ENCODE assay signal across 17 cellular contexts in the genomic region with DNA sequence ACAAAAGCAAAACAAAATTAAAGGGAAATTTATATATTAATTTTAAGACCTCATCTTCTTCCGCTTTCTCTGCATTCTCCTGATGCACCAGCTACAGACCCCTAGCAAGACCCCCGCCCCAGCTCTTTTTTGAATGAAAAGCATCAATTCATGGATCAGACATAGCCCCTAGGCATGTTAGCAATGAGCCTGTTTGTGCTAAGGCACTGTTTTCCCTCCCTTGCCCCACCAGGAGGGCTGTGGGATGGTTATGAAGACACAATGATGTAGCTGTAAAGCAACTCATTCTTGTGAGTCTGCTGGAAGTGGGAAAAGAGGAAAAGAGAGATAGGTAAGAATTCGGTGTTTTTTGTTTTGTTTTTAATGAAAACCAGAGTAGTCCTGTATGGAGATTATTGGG.
DNase-seq lines count a peak whose midpoint lies in the region; ATAC-seq and TF ChIP-seq lines count a peak whose summit lies in the region.
"Had no signal": no experiment of that assay in that cellular context is flagged by ENCODE, and none has a peak within 500 bp of the region (broad histone marks: within the 10 kb centered on the region; RNA-seq: fewer than 3 reads in every experiment).

No MANE protein-coding gene starts in this region.

- H3K79me2 ChIP-seq in GM23338 (replicated peaks; ENCODE audit: insufficient read depth), result no peaks in the 10 kb centered on the region

- H4K20me1 ChIP-seq in GM23338 (replicated peaks; ENCODE audit: insufficient read depth), result no peaks in the 10 kb centered on the region

- no peak overlapping the region for H3K4me3 Mint-ChIP-seq in GM23338
- no peak overlapping the region for H3K4me3 Mint-ChIP-seq in neural crest cell
- no peak overlapping the region for H3K4me3 Mint-ChIP-seq in T-cell
- H3K4me3 Mint-ChIP-seq: CD4-positive, alpha-beta memory T cell had no signal

- CTCF ChIA-PET in T-cell (lab: Charles Lee), result interaction anchor here in 1 of 2 donors (1.2 kb wide), 1 partner anchor 92 kb away, joined by 3 read pairs; no protein-coding TSS in a partner anchor

- no peak overlapping the region for H2AFZ ChIP-seq in GM23338

- H3K27me3 Mint-ChIP-seq in GM23338 (ENCODE audit: insufficient read depth, low read depth, poor library complexity) (no peaks in the 10 kb centered on the region), neural crest cell (ENCODE audit: low read depth) (no peaks in the 10 kb centered on the region), T-cell (peaks cover 10 to 14% of the 10 kb centered on the region in 2 donors)

- 88% methylated on average over 3 of the region's 3 CpGs for WGBS in prostate gland

- H3K27me3 ChIP-seq in GM23338 (ENCODE audit: insufficient read depth) (no peaks in the 10 kb centered on the region), prostate gland (replicated peaks; ENCODE audit: insufficient read depth) (no peaks in the 10 kb centered on the region)

- intact Hi-C loops in prostate gland (cut with DNase I), result no loop called here

- no peak for TF ChIP-seq POLR2A in prostate gland (IDR thresholded peaks at IDR 0.05)

- DNase-seq in GM23338 (ENCODE audit: low spot score), result no peak
- DNase-seq in ecto neural progenitor cell (ENCODE audit: low spot score), result peak; percentile 32
- peak; percentile 57 for DNase-seq in islet precursor cell
- DNase-seq in neural crest cell (ENCODE audit: low read depth, low spot score), result peak; percentile 14
- no peak for DNase-seq in T-cell
- DNase-seq in prostate gland (ENCODE audit: low spot score), result no peak
- DNase-seq in GM20000 (ENCODE audit: low spot score), result no peak
- DNase-seq: C1 segment of cervical spinal cord; Caco-2; CD4-positive, alpha-beta memory T cell; DMS153; DND-41; GDM1; H7; HCEC 1CT had no signal

- no peaks in the 10 kb centered on the region for H3K9me2 ChIP-seq in GM23338 (ENCODE audit: insufficient read depth)

- H3K27ac Mint-ChIP-seq in GM23338 (no peak overlapping the region), neural crest cell (ENCODE audit: unreplicated experiment) (no peak overlapping the region), T-cell (no peak overlapping the region)
- H3K27ac Mint-ChIP-seq: CD4-positive, alpha-beta memory T cell had no signal

- H3K9me3 Mint-ChIP-seq in GM23338 (no peaks in the 10 kb centered on the region), neural crest cell (no peaks in the 10 kb centered on the region), T-cell (no peaks in the 10 kb centered on the region)
- H3K9me3 Mint-ChIP-seq: CD4-positive, alpha-beta memory T cell had no signal

- H3K27ac ChIP-seq in GM23338 (ENCODE audit: low read depth), result no peak overlapping the region
- no peak overlapping the region for H3K27ac ChIP-seq in prostate gland

- ATAC-seq in GM23338 (peak; percentile 58; the same call in 2 of the 3 replicates), GM19455 (IDR thresholded peaks at IDR 0.05; ENCODE audit: unreplicated experiment) (no peak), T-cell (replicated peaks in 1 of 4) (no peak)
- ATAC-seq: GM12878 had no signal

- H3F3A ChIP-seq in GM23338 (replicated peaks; ENCODE audit: low read depth), result no peaks in the 10 kb centered on the region

- no peak overlapping the region for H3K4me2 ChIP-seq in GM23338

- H3K36me3 ChIP-seq in GM23338 (ENCODE audit: insufficient read depth), result no peaks in the 10 kb centered on the region
- no peaks in the 10 kb centered on the region for H3K36me3 ChIP-seq in prostate gland

- no peak overlapping the region for H3K4me3 ChIP-seq in GM23338
- no peak overlapping the region for H3K4me3 ChIP-seq in prostate gland
- H3K4me3 ChIP-seq: GM12878 had no signal

- H3K4me1 ChIP-seq in GM23338 (ENCODE audit: insufficient read depth), result peaks cover 8% of the 10 kb centered on the region; the same call in 1 of the 2 replicates
- H3K4me1 ChIP-seq in prostate gland (replicated peaks), result no peaks in the 10 kb centered on the region
- H3K4me1 ChIP-seq: Caco-2 had no signal

- H3K4me1 Mint-ChIP-seq in GM23338, result peaks cover 19% of the 10 kb centered on the region
- peaks cover 24% of the 10 kb centered on the region for H3K4me1 Mint-ChIP-seq in neural crest cell
- no peaks in the 10 kb centered on the region for H3K4me1 Mint-ChIP-seq in T-cell
- H3K4me1 Mint-ChIP-seq: CD4-positive, alpha-beta memory T cell had no signal

- no peaks in the 10 kb centered on the region for H3K9me3 ChIP-seq in prostate gland
- H3K9me3 ChIP-seq: Caco-2 had no signal

- H3K36me3 Mint-ChIP-seq in GM23338 (ENCODE audit: low read depth), result no peaks in the 10 kb centered on the region
- no peaks in the 10 kb centered on the region for H3K36me3 Mint-ChIP-seq in neural crest cell (ENCODE audit: low read depth)
- no peaks in the 10 kb centered on the region for H3K36me3 Mint-ChIP-seq in T-cell
- H3K36me3 Mint-ChIP-seq: CD4-positive, alpha-beta memory T cell had no signal

- TF ChIP-seq CTCF in GM23338 (conservative IDR thresholded peaks at IDR 0.05; ENCODE audit: low read depth in 2 of 2) (no peak), neural crest cell (conservative IDR thresholded peaks at IDR 0.05) (no peak), prostate gland (IDR thresholded peaks at IDR 0.05) (no peak), GM20000 (IDR thresholded peaks at IDR 0.05; ENCODE audit: extremely low read depth, missing control alignments) (no peak)

- POLR2A ChIA-PET in T-cell (lab: Charles Lee), result no interaction called here

TF ChIP-seq in GM23338, 12 proteins besides CTCF, POLR2A, EP300 and RAD21 (continues in another document):
- no peak for TF ChIP-seq ETS1 (IDR thresholded peaks at IDR 0.05)
- TF ChIP-seq, protein P1, sequence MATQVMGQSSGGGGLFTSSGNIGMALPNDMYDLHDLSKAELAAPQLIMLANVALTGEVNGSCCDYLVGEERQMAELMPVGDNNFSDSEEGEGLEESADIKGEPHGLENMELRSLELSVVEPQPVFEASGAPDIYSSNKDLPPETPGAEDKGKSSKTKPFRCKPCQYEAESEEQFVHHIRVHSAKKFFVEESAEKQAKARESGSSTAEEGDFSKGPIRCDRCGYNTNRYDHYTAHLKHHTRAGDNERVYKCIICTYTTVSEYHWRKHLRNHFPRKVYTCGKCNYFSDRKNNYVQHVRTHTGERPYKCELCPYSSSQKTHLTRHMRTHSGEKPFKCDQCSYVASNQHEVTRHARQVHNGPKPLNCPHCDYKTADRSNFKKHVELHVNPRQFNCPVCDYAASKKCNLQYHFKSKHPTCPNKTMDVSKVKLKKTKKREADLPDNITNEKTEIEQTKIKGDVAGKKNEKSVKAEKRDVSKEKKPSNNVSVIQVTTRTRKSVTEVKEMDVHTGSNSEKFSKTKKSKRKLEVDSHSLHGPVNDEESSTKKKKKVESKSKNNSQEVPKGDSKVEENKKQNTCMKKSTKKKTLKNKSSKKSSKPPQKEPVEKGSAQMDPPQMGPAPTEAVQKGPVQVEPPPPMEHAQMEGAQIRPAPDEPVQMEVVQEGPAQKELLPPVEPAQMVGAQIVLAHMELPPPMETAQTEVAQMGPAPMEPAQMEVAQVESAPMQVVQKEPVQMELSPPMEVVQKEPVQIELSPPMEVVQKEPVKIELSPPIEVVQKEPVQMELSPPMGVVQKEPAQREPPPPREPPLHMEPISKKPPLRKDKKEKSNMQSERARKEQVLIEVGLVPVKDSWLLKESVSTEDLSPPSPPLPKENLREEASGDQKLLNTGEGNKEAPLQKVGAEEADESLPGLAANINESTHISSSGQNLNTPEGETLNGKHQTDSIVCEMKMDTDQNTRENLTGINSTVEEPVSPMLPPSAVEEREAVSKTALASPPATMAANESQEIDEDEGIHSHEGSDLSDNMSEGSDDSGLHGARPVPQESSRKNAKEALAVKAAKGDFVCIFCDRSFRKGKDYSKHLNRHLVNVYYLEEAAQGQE (IDR thresholded peaks at IDR 0.05; ENCODE audit: unreplicated experiment), result no peak
- TF ChIP-seq EZH2 (IDR thresholded peaks at IDR 0.05; ENCODE audit: low read depth, unreplicated experiment), result no peak

Comparison
In these comparisons a context has a peak if more than half of its experiments do, and no peak if none do; other contexts are left out.
1. DNase-seq: peak in ecto neural progenitor cell (single experiment), islet precursor cell (single experiment) and neural crest cell (single experiment); none in GM23338 (single experiment), T-cell (0 of 34), prostate gland (single experiment) and GM20000 (single experiment).